In the genomic region with DNA sequence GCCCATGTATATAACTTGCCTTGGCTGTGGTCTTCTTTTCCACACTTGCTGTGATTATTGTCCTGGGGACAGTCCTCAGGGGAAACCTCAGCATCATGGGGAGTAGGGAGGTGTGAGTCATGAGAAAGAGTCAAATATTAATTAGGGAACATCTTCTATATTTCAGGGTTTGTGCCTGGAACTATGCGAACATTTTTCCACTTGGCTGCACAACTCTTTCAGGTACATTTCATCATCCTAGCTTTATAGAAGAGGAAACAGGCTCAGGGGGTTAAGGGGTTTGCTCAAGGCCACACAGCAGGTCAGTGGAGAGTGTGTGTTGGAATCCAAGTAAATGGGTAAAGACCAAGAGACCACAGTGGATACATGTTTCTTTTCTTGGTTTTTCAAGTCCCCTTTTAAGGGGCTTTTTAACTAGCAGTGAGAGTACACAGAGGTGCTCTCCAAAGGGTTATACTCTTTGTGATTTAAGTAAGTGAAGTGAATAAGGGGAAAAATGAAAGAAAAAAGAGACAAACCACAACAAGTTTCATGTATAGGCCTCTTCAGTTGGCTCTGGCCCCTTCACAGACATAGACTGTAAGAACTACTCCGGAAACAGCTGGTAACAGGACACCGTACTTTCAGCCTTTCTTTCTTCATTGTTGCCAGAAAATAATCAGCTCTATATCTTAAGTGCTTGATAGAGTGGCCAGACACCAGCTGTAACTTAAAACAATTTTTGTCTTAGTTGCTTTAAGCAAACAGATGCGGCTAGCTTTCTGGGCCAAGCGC, we compare ENCODE assay signal across 10 cellular contexts.
DNase-seq lines count a peak whose midpoint lies in the region; ATAC-seq and TF ChIP-seq lines count a peak whose summit lies in the region.
"Had no signal": no experiment of that assay in that cellular context is flagged by ENCODE, and none has a peak within 500 bp of the region (broad histone marks: within the 10 kb centered on the region; RNA-seq: fewer than 3 reads in every experiment).

No MANE protein-coding gene starts in this region.

- DNase-seq in activated naive CD4-positive, alpha-beta T cell treated with anti-CD3 and anti-CD28 coated beads, Interleukin-2, amount 50 U/mL, for 72 hours (ENCODE audit: low spot score in 2 of 2): no peak
- no peak for DNase-seq in activated naive CD4-positive, alpha-beta T cell treated with anti-CD3 and anti-CD28 coated beads, Interleukin-2, amount 50 U/mL, for 16 hours
- DNase-seq in Kasumi-1 (lab: John Stamatoyannopoulos, UW): peak; percentile 14 to 21
- DNase-seq in astrocyte of the spinal cord (ENCODE audit: low read depth, low spot score): peak; percentile 67
- DNase-seq in stimulated activated naive B cell treated with anti-CD40 and anti-IgM and Interleukin-4, amounts not matched to agents 10 μg/mL and 1 μg/mL and 100 μg/mL, for 72 hours: no peak
- DNase-seq in GDM1 (lab: John Stamatoyannopoulos, UW): no peak
- no peak for DNase-seq in NCI-H748 (lab: John Stamatoyannopoulos, UW; ENCODE audit: unreplicated experiment)
- no peak for DNase-seq in iPS-NIHi11 (ENCODE audit: low spot score)
- DNase-seq: left ventricle myocardium inferior had no signal

- H3K4me3 ChIP-seq in astrocyte of the spinal cord (ENCODE audit: low read depth, low read length): no peak overlapping the region
- H3K4me3 ChIP-seq: left ventricle myocardium inferior had no signal

- no peak overlapping the region for H3K4me3 Mint-ChIP-seq in stimulated activated naive B cell treated with anti-CD40 and anti-IgM and Interleukin-4, amounts not matched to agents 10 μg/mL and 1 μg/mL and 100 μg/mL, for 72 hours
- H3K4me3 Mint-ChIP-seq: CD4-positive, CD25-positive, alpha-beta regulatory T cell had no signal

- H3K27ac Mint-ChIP-seq in activated naive CD4-positive, alpha-beta T cell treated with anti-CD3 and anti-CD28 coated beads, Interleukin-2, amount 50 U/mL, for 72 hours: peak overlapping the region; percentile 80 to 81
- H3K27ac Mint-ChIP-seq in stimulated activated naive B cell treated with anti-CD40 and anti-IgM and Interleukin-4, amounts not matched to agents 10 μg/mL and 1 μg/mL and 100 μg/mL, for 72 hours: peak overlapping the region; percentile 82

- H3K27me3 Mint-ChIP-seq in stimulated activated naive B cell treated with anti-CD40 and anti-IgM and Interleukin-4, amounts not matched to agents 10 μg/mL and 1 μg/mL and 100 μg/mL, for 72 hours: no peaks in the 10 kb centered on the region
- H3K27me3 Mint-ChIP-seq: CD4-positive, CD25-positive, alpha-beta regulatory T cell had no signal

- in situ Hi-C loops in astrocyte of the spinal cord (cut with HindIII; ENCODE audit: low sequenced_read_pairs): no loop called here

- peaks cover 20 to 36% of the 10 kb centered on the region in 2 donors for H3K36me3 Mint-ChIP-seq in activated naive CD4-positive, alpha-beta T cell treated with anti-CD3 and anti-CD28 coated beads, Interleukin-2, amount 50 U/mL, for 72 hours
- H3K36me3 Mint-ChIP-seq in stimulated activated naive B cell treated with anti-CD40 and anti-IgM and Interleukin-4, amounts not matched to agents 10 μg/mL and 1 μg/mL and 100 μg/mL, for 72 hours: peaks cover 22 to 44% of the 10 kb centered on the region in 2 donors

- TF ChIP-seq CTCF in astrocyte of the spinal cord (IDR thresholded peaks at IDR 0.05; ENCODE audit: low read depth, low read length): no peak

- ATAC-seq in activated naive CD4-positive, alpha-beta T cell treated with anti-CD3 and anti-CD28 coated beads, Interleukin-2, amount 50 U/mL, for 72 hours: peak; percentile 34 to 73
- peak; percentile 57 to 82 for ATAC-seq in stimulated activated naive B cell treated with anti-CD40 and anti-IgM and Interleukin-4, amounts not matched to agents 10 μg/mL and 1 μg/mL and 100 μg/mL, for 72 hours (replicated peaks)

- H3K9me3 Mint-ChIP-seq in activated naive CD4-positive, alpha-beta T cell treated with anti-CD3 and anti-CD28 coated beads, Interleukin-2, amount 50 U/mL, for 72 hours: peaks cover 4 to 14% of the 10 kb centered on the region in 2 donors
- peaks cover 11 to 16% of the 10 kb centered on the region in 2 donors for H3K9me3 Mint-ChIP-seq in stimulated activated naive B cell treated with anti-CD40 and anti-IgM and Interleukin-4, amounts not matched to agents 10 μg/mL and 1 μg/mL and 100 μg/mL, for 72 hours

- H3K4me1 Mint-ChIP-seq in stimulated activated naive B cell treated with anti-CD40 and anti-IgM and Interleukin-4, amounts not matched to agents 10 μg/mL and 1 μg/mL and 100 μg/mL, for 72 hours: peaks cover 13 to 31% of the 10 kb centered on the region in 2 donors

Comparison
In these comparisons a context has a peak if more than half of its experiments do, and no peak if none do; other contexts are left out.
1. DNase-seq: peak in Kasumi-1 (2 of 2) and astrocyte of the spinal cord (single experiment); none in activated naive CD4-positive, alpha-beta T cell treated with anti-CD3 and anti-CD28 coated beads, Interleukin-2, amount 50 U/mL, for 72 hours (0 of 2), activated naive CD4-positive, alpha-beta T cell treated with anti-CD3 and anti-CD28 coated beads, Interleukin-2, amount 50 U/mL, for 16 hours (single experiment), stimulated activated naive B cell treated with anti-CD40 and anti-IgM and Interleukin-4, amounts not matched to agents 10 μg/mL and 1 μg/mL and 100 μg/mL, for 72 hours (single experiment), GDM1 (single experiment), NCI-H748 (single experiment) and iPS-NIHi11 (single experiment).